ENCODE assay signal across 8 cellular contexts in genomic region chr21:42009831-42010506, GRCh38. TPM values are rescaled to one million over a fixed set of nuclear protein-coding genes. Genes with fewer than 3 reads are reported as not detected.
DNase-seq lines count a peak whose midpoint lies in the region; ATAC-seq and TF ChIP-seq lines count a peak whose summit lies in the region.

TSS of gene ZBTB21 (minus strand) at chr21:42010360. CDS start at chr21:41994095, 16,265 bp downstream.

- peaks cover 15% of the 10 kb centered on the region for H3K4me1 ChIP-seq in PC-9 (replicated peaks; ENCODE audit: insufficient read depth)
- peaks cover 18 to 21% of the 10 kb centered on the region in 2 donors for H3K4me1 ChIP-seq in mucosa of rectum (ENCODE audit: control insufficient read depth in 2 of 2, insufficient read depth in 2 of 2, low read length in 2 of 2)

- POLR2A ChIA-PET in PC-9 (lab: Charles Lee; ENCODE audit: unreplicated experiment) = interaction anchor here (0.6 to 0.7 kb wide), 4 partner anchors 98 to 413 kb away, joined by 3 to 7 read pairs (median 4); no protein-coding TSS in a partner anchor

- peak within 1 kb of the TSS; percentile 87 to 96 for H3K9ac ChIP-seq in mucosa of rectum (ENCODE audit: low read depth in 1 of 2, low read length in 2 of 2)

- H3K79me2 ChIP-seq in PC-9 (ENCODE audit: low read depth) = peaks cover 32% of the 10 kb centered on the region

- DNase-seq in DMS 273 treated with DMSO at 0.1 percent for 48 hours (lab: John Stamatoyannopoulos, UW) = peak; percentile 95
- DNase-seq in Jurkat, Clone E6-1 (ENCODE audit: low read depth, low spot score) = peak; percentile 96
- DNase-seq in PC-9 = peak; percentile 88 to 96
- peak; percentile 96 for DNase-seq in activated T-cell treated with anti-CD3 and anti-CD28 coated beads, Interleukin-2, amount 50 U/mL, for 1 hour
- DNase-seq in epithelial cell of proximal tubule (ENCODE audit: low read depth) = peak; percentile 57
- peak; percentile 99 for DNase-seq in stimulated activated CD8-positive, alpha-beta memory T cell treated with anti-CD3 and anti-CD28 coated beads, Interleukin-4, amount 100 ng/mL, for 48 hours

- H4K20me1 ChIP-seq in PC-9 (ENCODE audit: insufficient read depth) = no peaks in the 10 kb centered on the region

- H3K27ac ChIP-seq in PC-9 = peak within 1 kb of the TSS; percentile 90
- H3K27ac ChIP-seq in mucosa of rectum (ENCODE audit: low read depth in 2 of 2, low read length in 2 of 2) = peak within 1 kb of the TSS; percentile 99

- no peaks in the 10 kb centered on the region for H3F3A ChIP-seq in PC-9 (ENCODE audit: insufficient read depth, low read depth)

- no TSS peak for BruUV-seq in PC-9 (replicated peaks; lab: Mats Ljungman, UMichigan)

- intact Hi-C loops in PC-9 (cut with micrococcal nuclease; ENCODE audit: unreplicated experiment) = loop anchor here (1.0 to 2.0 kb wide), 3 partner anchors 77 to 398 kb away; no protein-coding TSS in a partner anchor

- TF ChIP-seq CTCF in PC-9 (conservative IDR thresholded peaks at IDR 0.05) = no peak
- no peak for TF ChIP-seq CTCF in epithelial cell of proximal tubule (conservative IDR thresholded peaks at IDR 0.05; ENCODE audit: low read depth, low read length)

- H3K9me3 ChIP-seq in PC-9 (ENCODE audit: insufficient read depth, low read depth) (no peaks in the 10 kb centered on the region), mucosa of rectum (ENCODE audit: control insufficient read depth in 2 of 2, low read length in 2 of 2) (no peaks in the 10 kb centered on the region)

- H3K36me3 ChIP-seq in PC-9 (ENCODE audit: low read depth) (0 out of 2 replicates have a peak, but pooled peaks cover 3% of the 10 kb centered on the region), mucosa of rectum (ENCODE audit: control insufficient read depth in 2 of 2, insufficient read depth in 2 of 2, low read length in 2 of 2) (peaks cover 0 to 2% of the 10 kb centered on the region in 2 donors)

- H3K27me3 ChIP-seq in PC-9 (ENCODE audit: insufficient read depth, low read depth) = no peaks in the 10 kb centered on the region
- H3K27me3 ChIP-seq in mucosa of rectum (ENCODE audit: control insufficient read depth in 2 of 2, insufficient read depth in 2 of 2, low read length in 2 of 2) = no peaks in the 10 kb centered on the region

- H2AFZ ChIP-seq in PC-9 = peak within 1 kb of the TSS; percentile 80

- peak within 1 kb of the TSS; percentile 75 for H3K4me3 ChIP-seq in Jurkat, Clone E6-1 (ENCODE audit: low read length)
- peak within 1 kb of the TSS; percentile 85 for H3K4me3 ChIP-seq in PC-9
- H3K4me3 ChIP-seq in epithelial cell of proximal tubule (ENCODE audit: low read depth, low read length) = peak within 1 kb of the TSS; percentile 64
- peak within 1 kb of the TSS; percentile 84 to 85 for H3K4me3 ChIP-seq in mucosa of rectum (ENCODE audit: low read length in 2 of 2)

- H3K9me2 ChIP-seq in PC-9 (ENCODE audit: insufficient read depth) = no peaks in the 10 kb centered on the region

- ATAC-seq in GM21576 (IDR thresholded peaks at IDR 0.05; ENCODE audit: unreplicated experiment) = peak; percentile 68

- peak within 1 kb of the TSS; percentile 87 for H3K4me2 ChIP-seq in PC-9

- CTCF ChIA-PET in PC-9 (lab: Charles Lee) = interaction anchor here (0.6 kb wide), 1 partner anchor 70 kb away, joined by 4 read pairs; no protein-coding TSS in a partner anchor

RNA-seq across cellular contexts. Expression of gene ZBTB21, which starts in this region (rescaled TPM):
- 12.8 TPM for polyA plus RNA-seq in Jurkat, Clone E6-1 (2012; ENCODE audit: insufficient read depth, insufficient read length)
- total RNA-seq in PC-9 (2021) (9.1 and 13.5 TPM in 2 replicates), epithelial cell of proximal tubule (4.9 and 6.3 TPM in 2 replicates)

Comparison
In these comparisons a context has a peak if more than half of its experiments do, and no peak if none do; other contexts are left out.
1. Peak in every context shown above with its lines: DNase-seq, ATAC-seq, H3K4me3 ChIP-seq and H3K27ac ChIP-seq.